In the genomic region with DNA sequence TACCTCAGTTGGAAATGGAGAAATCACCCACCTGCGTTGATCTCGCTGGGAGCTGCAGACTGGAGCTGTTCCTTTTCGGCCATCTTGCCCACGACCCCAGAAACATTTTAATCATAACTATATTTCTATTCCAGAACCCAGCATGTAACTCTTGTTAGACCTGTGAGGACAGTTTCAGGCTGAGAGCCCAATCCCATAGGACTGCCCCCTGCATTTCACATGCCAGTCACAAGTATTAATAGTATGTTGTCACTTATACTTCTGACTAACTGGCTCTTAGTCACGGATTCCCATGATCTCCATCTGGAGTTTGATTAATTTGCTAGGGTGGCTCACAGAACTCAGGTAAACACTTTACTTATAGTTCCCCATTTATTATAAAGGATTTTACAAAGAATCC, we compare ENCODE assay signal across 21 cellular contexts.
"Had no signal": no experiment of that assay in that cellular context is flagged by ENCODE, and none has a peak within 500 bp of the region (broad histone marks: within the 10 kb centered on the region; RNA-seq: fewer than 3 reads in every experiment).

No MANE protein-coding gene starts in this region.

- DNase-seq: cortex of kidney; dorsolateral prefrontal cortex; effector CD4-positive, alpha-beta T cell; esophagus squamous epithelium; hypothalamus; left ventricle myocardium superior; lower lobe of right lung; natural killer cell; occipital lobe; ovary; posterior cingulate gyrus; psoas muscle; right cardiac atrium; spleen; stimulated activated naive CD4-positive, alpha-beta T cell; stimulated activated naive CD8-positive, alpha-beta T cell treated with anti-CD3 and anti-CD28 coated beads, Interleukin-15, amount 100 ng/mL, for 72 hours; transverse colon; upper lobe of right lung; uterus had no signal

- H3K4me3 ChIP-seq: dorsolateral prefrontal cortex, esophagus squamous epithelium, lower lobe of right lung, ovary, psoas muscle, skin epidermis, spleen, suprapubic skin, transverse colon, upper lobe of right lung, uterus had no signal
